22 cellular contexts compared by ENCODE assay signal in genomic region chr2:10145519-10146357, GRCh38. TPM values are rescaled to one million over a fixed set of nuclear protein-coding genes. Genes with fewer than 3 reads are reported as not detected.
A peak's percentile ranks its signal among the peaks of the same experiment; 100 is the strongest.
DNase-seq lines count a peak whose midpoint lies in the region; ATAC-seq, FAIRE-seq and TF ChIP-seq lines count a peak whose summit lies in the region.
"Had no signal": no experiment of that assay in that cellular context is flagged by ENCODE, and none has a peak within 500 bp of the region (broad histone marks: within the 10 kb centered on the region; RNA-seq: fewer than 3 reads in every experiment).

No MANE protein-coding gene starts in this region.

- peaks cover 8 to 61% of the 10 kb centered on the region in 2 experiments; a peak in 4 of 5 replicates for H3K36me3 ChIP-seq in HepG2 (replicated peaks in 1 of 2; ENCODE audit: control insufficient read depth in 1 of 2, insufficient read depth in 2 of 2, low read length in 2 of 2)
- H3K36me3 ChIP-seq in ascending aorta = no peaks in the 10 kb centered on the region

- H4K20me1 ChIP-seq in HepG2 (ENCODE audit: insufficient read depth, low read length) = no peaks in the 10 kb centered on the region

- no peak for TF ChIP-seq POLR2A in HepG2 (IDR thresholded peaks at IDR 0.05; ENCODE audit: insufficient read depth in 1 of 2, low read depth in 2 of 2, low read length in 2 of 2)

- intact Hi-C loops in Right ventricle myocardium superior (cut with DNase I) (loop anchor here (2.0 kb wide), 1 partner anchor 263 kb away; no protein-coding TSS in a partner anchor), cardiac septum (cut with DNase I) (no loop called here), HepG2 (cut with micrococcal nuclease; ENCODE audit: unreplicated experiment) (no loop called here), ascending aorta (cut with DNase I) (no loop called here)

- no peaks in the 10 kb centered on the region for H3K27me3 ChIP-seq in HepG2 (ENCODE audit: control insufficient read depth in 1 of 2, insufficient read depth in 2 of 2, low read length in 2 of 2)
- no peaks in the 10 kb centered on the region for H3K27me3 ChIP-seq in ascending aorta
- H3K27me3 ChIP-seq: SJSA1 had no signal

- peaks cover 7% of the 10 kb centered on the region for H3K36me3 Mint-ChIP-seq in chondrocyte (ENCODE audit: low read depth)
- peaks cover 13% of the 10 kb centered on the region for H3K36me3 Mint-ChIP-seq in type B pancreatic cell

- peaks cover 9% of the 10 kb centered on the region for H3K4me1 ChIP-seq in HepG2 (ENCODE audit: insufficient read depth, low read length)
- no peaks in the 10 kb centered on the region for H3K4me1 ChIP-seq in ascending aorta
- H3K4me1 ChIP-seq: SJSA1 had no signal

- peaks cover 7% of the 10 kb centered on the region for H3K9me3 Mint-ChIP-seq in chondrocyte (ENCODE audit: low read depth)
- H3K9me3 Mint-ChIP-seq in type B pancreatic cell = no peaks in the 10 kb centered on the region
- H3K9me3 Mint-ChIP-seq: HFFc6 had no signal

- DNase-seq in Right ventricle myocardium superior (no peak), cardiac septum (ENCODE audit: low spot score) (no peak), chondrocyte (ENCODE audit: low spot score) (peak; percentile 65), HepG2 (ENCODE audit: low spot score) (no peak), NCI-H510A treated with DMSO at 0.1 percent for 48 hours (lab: John Stamatoyannopoulos, UW) (no peak), type B pancreatic cell (ENCODE audit: extremely low spot score, unreplicated experiment) (no peak), ascending aorta (ENCODE audit: low spot score in 2 of 2) (no peak)
- no peak for DNase-seq in stimulated activated naive CD8-positive, alpha-beta T cell treated with anti-CD3 and anti-CD28 coated beads, Interleukin-15, Interleukin-2, amounts not matched to agents 100 U/mL and 50 U/mL, for 24 hours
- DNase-seq: C1 segment of cervical spinal cord, DMS79, HFFc6, KG1, NCI-H1417, NCI-H187 treated with DMSO at 0.1 percent for 48 hours, NCI-H226, NCI-H524 treated with DMSO at 0.1 percent for 48 hours, PC-3, RPMI8226 had no signal

- ATAC-seq in Right ventricle myocardium superior (ENCODE audit: poor library complexity) (peak; percentile 64), HepG2 (no peak)
- ATAC-seq in stimulated activated naive CD8-positive, alpha-beta T cell treated with anti-CD3 and anti-CD28 coated beads, Interleukin-15, Interleukin-2, amounts not matched to agents 100 U/mL and 50 U/mL, for 24 hours = no peak
- ATAC-seq: PC-3 had no signal

- no peak overlapping the region for H3K4me3 Mint-ChIP-seq in chondrocyte (ENCODE audit: unreplicated experiment)
- no peak overlapping the region for H3K4me3 Mint-ChIP-seq in type B pancreatic cell
- H3K4me3 Mint-ChIP-seq: HFFc6 had no signal

- CTCF ChIA-PET in HepG2 (lab: Yijun Ruan, JAX; ENCODE audit: low intra/inter-chr PET ratio, low total read pairs) = no interaction called here

- H3K27ac ChIP-seq in HepG2 (ENCODE audit: extremely low read length, insufficient read depth, low read length) (no peak overlapping the region), ascending aorta (no peak overlapping the region)
- H3K27ac ChIP-seq: SJSA1 had no signal

- no peak overlapping the region for H3K9ac ChIP-seq in HepG2 (ENCODE audit: insufficient read depth, low read depth, low read length)

- no peak overlapping the region for H3K4me2 ChIP-seq in HepG2 (ENCODE audit: low read depth, low read length)

- no peak overlapping the region for H3K27ac Mint-ChIP-seq in chondrocyte (ENCODE audit: unreplicated experiment)
- no peak overlapping the region for H3K27ac Mint-ChIP-seq in type B pancreatic cell
- H3K27ac Mint-ChIP-seq: HFFc6 had no signal

- H3K79me2 ChIP-seq in HepG2 (ENCODE audit: insufficient read depth, low read length) = no peaks in the 10 kb centered on the region

- no peak for TF ChIP-seq EP300 in HepG2 (IDR thresholded peaks at IDR 0.05; ENCODE audit: low read depth in 2 of 2, low read length in 2 of 2)
- no peak for TF ChIP-seq EP300 in HepG2 (CRISPR knock-in tag; IDR thresholded peaks at IDR 0.05; ENCODE audit: borderline replicate concordance)

- 98% methylated on average over 13 of the region's 13 CpGs for WGBS in HepG2 (ENCODE audit: low lambda C conversion rate)

- in situ Hi-C loops in HepG2 (cut with HindIII; ENCODE audit: extremely low pct_ligation_motif_present, low pct_unique_long_range_greater_than_20kb) = no loop called here

- no peak for TF ChIP-seq RAD21 in HepG2 (CRISPR knock-in tag; IDR thresholded peaks at IDR 0.05)

- FAIRE-seq in HepG2 (lab: Jason Lieb, UNC) = no peak
- FAIRE-seq: A204.1, D721Med, H54 had no signal

- H3K27me3 Mint-ChIP-seq in chondrocyte (ENCODE audit: low read depth) (no peaks in the 10 kb centered on the region), type B pancreatic cell (no peaks in the 10 kb centered on the region)

- POLR2A ChIA-PET in HepG2 (lab: Yijun Ruan, JAX) = no interaction called here

- TF ChIP-seq CTCF in chondrocyte (IDR thresholded peaks at IDR 0.05) = no peak
- TF ChIP-seq CTCF in HepG2 (CRISPR knock-in tag; IDR thresholded peaks at IDR 0.05) = no peak
- TF ChIP-seq CTCF in type B pancreatic cell (conservative IDR thresholded peaks at IDR 0.05) = no peak
- TF ChIP-seq CTCF in ascending aorta (IDR thresholded peaks at IDR 0.05) = no peak

- no peak overlapping the region for H2AFZ ChIP-seq in HepG2 (ENCODE audit: low read length)

- H3K9me3 ChIP-seq in HepG2 (ENCODE audit: low read length) (no peaks in the 10 kb centered on the region), ascending aorta (no peaks in the 10 kb centered on the region)
- H3K9me3 ChIP-seq: SJSA1 had no signal

- BruUV-seq in HepG2 (replicated peaks; lab: Mats Ljungman, UMichigan) = no TSS peak

- H3K4me3 ChIP-seq in HepG2 (replicated peaks in 1 of 3; ENCODE audit: insufficient read depth in 1 of 3, low read depth in 2 of 3, low read length in 3 of 3) (no peak overlapping the region), ascending aorta (no peak overlapping the region)
- H3K4me3 ChIP-seq: SJSA1 had no signal

- H3K4me1 Mint-ChIP-seq in chondrocyte (ENCODE audit: low read depth) (no peaks in the 10 kb centered on the region), type B pancreatic cell (ENCODE audit: unreplicated experiment) (peaks cover 4% of the 10 kb centered on the region)

TF ChIP-seq in HepG2, 621 proteins besides CTCF, POLR2A, EP300 and RAD21:
- TF ChIP-seq NCOA5 (CRISPR knock-in tag; IDR thresholded peaks at IDR 0.05) = no peak
- peak; percentile 66 for TF ChIP-seq ZNF768 (CRISPR knock-in tag; IDR thresholded peaks at IDR 0.05)

RNA-seq across cellular contexts. Expression of gene RRM2, which starts 23.2 kb away (rescaled TPM):
- total RNA-seq in Right ventricle myocardium superior = 1.9 TPM
- 0.35 TPM for total RNA-seq in cardiac septum
- 25.7 to 48.3 TPM (median 26.0 TPM) in 3 replicates for total RNA-seq in chondrocyte
- 150 and 191 TPM in 2 replicates for total RNA-seq in HepG2 (2016; rRNA removed; fragmentation: Illumina TruSeq; extraction: Trizol)
- total RNA-seq in HepG2 (2016; cell fraction: cytosol; rRNA removed; fragmentation: Illumina TruSeq; extraction: Trizol; ENCODE audit: low read depth) = 37.8 and 48.5 TPM in 2 replicates
- 147 and 157 TPM in 2 replicates for total RNA-seq in HepG2 (2016; cell fraction: insoluble cytoplasmic fraction; rRNA removed; fragmentation: Illumina TruSeq; extraction: Trizol)
- total RNA-seq in HepG2 (2016; cell fraction: membrane; rRNA removed; fragmentation: Illumina TruSeq; extraction: Trizol) = 80.6 and 88.9 TPM in 2 replicates
- total RNA-seq in HepG2 (2016; cell fraction: nucleus; rRNA removed; fragmentation: Illumina TruSeq; extraction: Trizol) = 128 and 140 TPM in 2 replicates
- 15.2 and 31.3 TPM in 2 replicates for polyA plus RNA-seq in HepG2 (2011; rRNA removed)
- 16.4 and 33.9 TPM in 2 replicates for polyA plus RNA-seq in HepG2 (2011; cell fraction: cytosol; rRNA removed)
- 56.9 and 85.9 TPM in 2 replicates for polyA plus RNA-seq in HepG2 (2011; cell fraction: nucleus; rRNA removed)
- polyA plus RNA-seq in HepG2 (2012) = 28.1 and 60.7 TPM in 2 replicates
- 43.8 and 46.7 TPM in 2 replicates for polyA plus RNA-seq in HepG2 (2016; cell fraction: cytosol; fragmentation: Illumina TruSeq; extraction: Trizol; ENCODE audit: low read depth)
- polyA plus RNA-seq in HepG2 (2016; cell fraction: insoluble cytoplasmic fraction; fragmentation: Illumina TruSeq; extraction: Trizol; ENCODE audit: low read depth) = 194 and 228 TPM in 2 replicates
- 51.9 and 53.7 TPM in 2 replicates for polyA plus RNA-seq in HepG2 (2016; cell fraction: membrane; fragmentation: Illumina TruSeq; extraction: Trizol; ENCODE audit: low read depth)
- polyA plus RNA-seq in HepG2 (2016; cell fraction: nucleus; fragmentation: Illumina TruSeq; extraction: Trizol; ENCODE audit: insufficient read depth, low read depth) = 138 and 141 TPM in 2 replicates
- polyA minus RNA-seq in HepG2 (2011; rRNA and poly(A)+ RNA removed; ENCODE audit: low replicate concordance) = 59.0 and 93.0 TPM in 2 replicates
- 42.2 and 50.2 TPM in 2 replicates for polyA minus RNA-seq in HepG2 (2011; cell fraction: cytosol; rRNA and poly(A)+ RNA removed)
- polyA minus RNA-seq in HepG2 (2011; cell fraction: nucleus; rRNA and poly(A)+ RNA removed) = 47.4 and 63.0 TPM in 2 replicates
- 50.7 and 109 TPM in 2 replicates for total RNA-seq in type B pancreatic cell (ENCODE audit: low replicate concordance)
- total RNA-seq in ascending aorta = not detected
